In the genomic region with DNA sequence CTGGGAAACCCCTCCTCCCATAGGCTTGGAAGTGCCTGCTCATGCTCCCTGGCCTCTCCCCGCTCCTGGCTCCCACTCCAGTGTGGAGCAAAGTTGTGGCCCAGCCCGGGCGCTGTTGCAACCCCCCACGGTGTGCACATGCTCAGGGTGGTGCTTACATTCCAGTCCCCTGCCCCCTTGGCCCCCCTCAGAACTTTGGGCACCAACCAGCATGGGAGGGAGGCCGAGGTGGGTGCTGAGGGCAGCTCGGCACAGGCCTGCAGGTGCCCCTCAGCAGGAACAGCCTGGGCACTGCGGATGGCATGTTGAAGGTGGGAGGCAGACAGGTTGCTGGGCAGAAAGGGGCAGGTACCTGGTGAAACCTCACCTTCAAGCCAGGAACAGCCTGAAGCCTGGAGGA, we compare ENCODE assay signal across 1 cellular context.
TF ChIP-seq lines count a peak whose summit lies in the region.

No MANE protein-coding gene starts in this region.

TF ChIP-seq in IMR-90, 13 proteins besides CTCF, POLR2A, EP300 and RAD21 (continued from another document):
- TF ChIP-seq, protein P1, sequence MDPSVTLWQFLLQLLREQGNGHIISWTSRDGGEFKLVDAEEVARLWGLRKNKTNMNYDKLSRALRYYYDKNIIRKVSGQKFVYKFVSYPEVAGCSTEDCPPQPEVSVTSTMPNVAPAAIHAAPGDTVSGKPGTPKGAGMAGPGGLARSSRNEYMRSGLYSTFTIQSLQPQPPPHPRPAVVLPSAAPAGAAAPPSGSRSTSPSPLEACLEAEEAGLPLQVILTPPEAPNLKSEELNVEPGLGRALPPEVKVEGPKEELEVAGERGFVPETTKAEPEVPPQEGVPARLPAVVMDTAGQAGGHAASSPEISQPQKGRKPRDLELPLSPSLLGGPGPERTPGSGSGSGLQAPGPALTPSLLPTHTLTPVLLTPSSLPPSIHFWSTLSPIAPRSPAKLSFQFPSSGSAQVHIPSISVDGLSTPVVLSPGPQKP (IDR thresholded peaks at IDR 0.05; ENCODE audit: borderline replicate concordance, low read depth, low read length) = no peak
- TF ChIP-seq CEBPB (IDR thresholded peaks at IDR 0.05; ENCODE audit: low read depth, low read length) (no peak), MAFK (IDR thresholded peaks at IDR 0.05; ENCODE audit: low read depth, low read length) (no peak), MAZ (IDR thresholded peaks at IDR 0.05; ENCODE audit: borderline replicate concordance, low read depth, low read length) (no peak), BHLHE40 (IDR thresholded peaks at IDR 0.05; ENCODE audit: low read depth, low read length) (no peak), RFX5 (IDR thresholded peaks at IDR 0.05; ENCODE audit: low read depth, low read length) (no peak), SMC3 (IDR thresholded peaks at IDR 0.05; ENCODE audit: low read depth, low read length) (no peak), FOS (IDR thresholded peaks at IDR 0.05; ENCODE audit: low read depth, low read length) (no peak)
- TF ChIP-seq, protein P2, sequence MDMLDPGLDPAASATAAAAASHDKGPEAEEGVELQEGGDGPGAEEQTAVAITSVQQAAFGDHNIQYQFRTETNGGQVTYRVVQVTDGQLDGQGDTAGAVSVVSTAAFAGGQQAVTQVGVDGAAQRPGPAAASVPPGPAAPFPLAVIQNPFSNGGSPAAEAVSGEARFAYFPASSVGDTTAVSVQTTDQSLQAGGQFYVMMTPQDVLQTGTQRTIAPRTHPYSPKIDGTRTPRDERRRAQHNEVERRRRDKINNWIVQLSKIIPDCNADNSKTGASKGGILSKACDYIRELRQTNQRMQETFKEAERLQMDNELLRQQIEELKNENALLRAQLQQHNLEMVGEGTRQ (IDR thresholded peaks at IDR 0.05; ENCODE audit: low read depth, low read length) = no peak
